In the genomic region with DNA sequence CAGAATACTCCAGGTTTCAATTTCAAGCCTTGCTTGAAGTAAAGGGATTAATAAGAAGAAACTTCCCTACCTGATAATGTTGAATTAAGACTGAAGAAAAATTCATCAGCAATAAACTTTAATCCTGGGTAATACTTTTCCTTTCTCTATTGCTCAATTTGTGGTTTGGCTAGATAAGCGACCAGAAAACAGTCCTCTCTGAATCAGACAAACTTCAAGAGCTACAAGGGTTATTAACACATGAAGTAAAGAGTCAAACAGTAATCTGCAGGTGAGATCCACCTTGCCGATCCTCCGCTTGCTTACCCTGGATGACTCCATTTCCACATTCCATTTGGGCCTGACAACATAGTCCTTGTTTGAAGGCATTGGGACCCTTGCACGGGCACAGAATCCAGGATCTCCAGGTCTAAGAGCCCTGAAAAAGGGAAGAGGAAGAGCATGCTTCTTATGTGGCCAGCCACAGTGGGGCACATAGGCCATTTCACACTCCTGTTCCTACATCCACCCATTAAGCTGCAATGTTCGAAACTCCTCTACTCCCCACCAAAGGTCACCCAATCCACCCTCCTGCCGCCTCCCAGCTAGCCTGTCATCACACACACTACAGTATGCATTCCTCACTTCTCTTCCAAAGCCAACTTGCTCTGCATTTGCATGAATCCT, we compare ENCODE assay signal across 14 cellular contexts. TPM values are rescaled to one million over a fixed set of nuclear protein-coding genes. Genes with fewer than 3 reads are reported as not detected.
DNase-seq lines count a peak whose midpoint lies in the region; ATAC-seq and TF ChIP-seq lines count a peak whose summit lies in the region.
"Had no signal": no experiment of that assay in that cellular context is flagged by ENCODE, and none has a peak within 500 bp of the region (broad histone marks: within the 10 kb centered on the region; RNA-seq: fewer than 3 reads in every experiment).

No MANE protein-coding gene starts in this region.

- peaks cover 2% of the 10 kb centered on the region; the same call in 1 of the 2 replicates for H3K27me3 Mint-ChIP-seq in HFFc6 (ENCODE audit: insufficient read depth)
- H3K27me3 Mint-ChIP-seq in WTC11 (ENCODE audit: low read depth), result no peaks in the 10 kb centered on the region

- POLR2A ChIA-PET in A673 (lab: Charles Lee; ENCODE audit: low non-redundant PET) (no interaction called here), WTC11 (lab: Charles Lee) (no interaction called here), HEK293T (lab: Yijun Ruan, JAX) (no interaction called here)

- no peaks in the 10 kb centered on the region for H3K9me3 ChIP-seq in A673 (ENCODE audit: low read depth, low read length, poor library complexity, severe bottlenecking)
- H3K9me3 ChIP-seq: BLaER1 had no signal

- peaks cover 15% of the 10 kb centered on the region for H3K4me1 Mint-ChIP-seq in HFFc6 (ENCODE audit: low read depth)
- peaks cover 13% of the 10 kb centered on the region for H3K4me1 Mint-ChIP-seq in WTC11

- no peak for TF ChIP-seq CTCF in A673 (conservative IDR thresholded peaks at IDR 0.05; ENCODE audit: low read depth, low read length)
- TF ChIP-seq CTCF in HFFc6 (IDR thresholded peaks at IDR 0.05), result no peak
- no peak for TF ChIP-seq CTCF in WTC11 (IDR thresholded peaks at IDR 0.05)
- TF ChIP-seq CTCF in fibroblast of the aortic adventitia (IDR thresholded peaks at IDR 0.05; ENCODE audit: insufficient read depth, low read length), result no peak

- H3K36me3 Mint-ChIP-seq in HFFc6 (ENCODE audit: low read depth) (peaks cover 32% of the 10 kb centered on the region; the same call in 1 of the 2 replicates), WTC11 (peaks cover 79% of the 10 kb centered on the region)

- peak overlapping the region; percentile 46 for H3K27ac ChIP-seq in A673 (ENCODE audit: low read depth, low read length, poor library complexity, severe bottlenecking)
- H3K27ac ChIP-seq: BLaER1, KMS-11 had no signal

- CTCF ChIA-PET in A673 (lab: Charles Lee), result no interaction called here
- CTCF ChIA-PET in WTC11 (lab: Charles Lee), result no interaction called here
- CTCF ChIA-PET in HEK293T (lab: Yijun Ruan, JAX), result no interaction called here

- no peaks in the 10 kb centered on the region for H3K27me3 ChIP-seq in A673 (replicated peaks; ENCODE audit: insufficient read depth, low read depth, low read length, poor library complexity)
- H3K27me3 ChIP-seq: BLaER1 had no signal

- H3K4me3 Mint-ChIP-seq in HFFc6 (no peak overlapping the region), WTC11 (no peak overlapping the region)

- no peaks in the 10 kb centered on the region for H3K9me3 Mint-ChIP-seq in HFFc6
- H3K9me3 Mint-ChIP-seq in WTC11, result no peaks in the 10 kb centered on the region

- H3K36me3 ChIP-seq in A673 (ENCODE audit: insufficient read depth, low read length, poor library complexity, severe bottlenecking), result peaks cover 76% of the 10 kb centered on the region

- DNase-seq in A673 (ENCODE audit: low spot score) (no peak), HFFc6 (no peak), WTC11 (ENCODE audit: low spot score) (no peak), fibroblast of the aortic adventitia (ENCODE audit: low read depth) (peak; percentile 50), kidney glomerular epithelial cell (lab: John Stamatoyannopoulos, UW) (no peak), iPS-NIHi7 (ENCODE audit: extremely low spot score) (no peak), HEK293T (ENCODE audit: extremely low spot score) (no peak)
- DNase-seq: anterior cingulate cortex, erythroblast, GOT3, nucleus accumbens had no signal

- H3K27ac Mint-ChIP-seq in HFFc6 (peak overlapping the region; percentile 0; the same call in 1 of the 2 replicates), WTC11 (0 out of 2 replicates have a peak overlapping the region, but pooled peaks have one; percentile 13)

- no TSS peak for BruUV-seq in A673 (replicated peaks; lab: Mats Ljungman, UMichigan)

- ATAC-seq in WTC11 (no peak), GM19463 (IDR thresholded peaks at IDR 0.05; ENCODE audit: unreplicated experiment) (no peak)

- peaks cover 13% of the 10 kb centered on the region for H3K4me1 ChIP-seq in A673 (ENCODE audit: insufficient read depth, low read length, poor library complexity, severe bottlenecking)

- intact Hi-C loops in A673 (cut with micrococcal nuclease; ENCODE audit: unreplicated experiment), result no loop called here

- no peak overlapping the region for H3K4me3 ChIP-seq in A673 (ENCODE audit: low read depth, low read length, poor library complexity, severe bottlenecking)
- H3K4me3 ChIP-seq in fibroblast of the aortic adventitia (ENCODE audit: low read depth, low read length), result no peak overlapping the region
- H3K4me3 ChIP-seq: BLaER1 had no signal

TF ChIP-seq in WTC11, 78 proteins besides CTCF, POLR2A, EP300 and RAD21 (continues in another document):
- TF ChIP-seq, protein P1, sequence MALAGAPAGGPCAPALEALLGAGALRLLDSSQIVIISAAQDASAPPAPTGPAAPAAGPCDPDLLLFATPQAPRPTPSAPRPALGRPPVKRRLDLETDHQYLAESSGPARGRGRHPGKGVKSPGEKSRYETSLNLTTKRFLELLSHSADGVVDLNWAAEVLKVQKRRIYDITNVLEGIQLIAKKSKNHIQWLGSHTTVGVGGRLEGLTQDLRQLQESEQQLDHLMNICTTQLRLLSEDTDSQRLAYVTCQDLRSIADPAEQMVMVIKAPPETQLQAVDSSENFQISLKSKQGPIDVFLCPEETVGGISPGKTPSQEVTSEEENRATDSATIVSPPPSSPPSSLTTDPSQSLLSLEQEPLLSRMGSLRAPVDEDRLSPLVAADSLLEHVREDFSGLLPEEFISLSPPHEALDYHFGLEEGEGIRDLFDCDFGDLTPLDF (CRISPR knock-in tag; IDR thresholded peaks at IDR 0.05), result no peak
- TF ChIP-seq ETV6 (CRISPR knock-in tag; IDR thresholded peaks at IDR 0.05), result no peak
- TF ChIP-seq ELF4 (CRISPR knock-in tag; IDR thresholded peaks at IDR 0.05; ENCODE audit: low read depth), result no peak
- TF ChIP-seq HMGA2 (CRISPR knock-in tag; IDR thresholded peaks at IDR 0.05), result no peak
- no peak for TF ChIP-seq CREB1 (CRISPR knock-in tag; IDR thresholded peaks at IDR 0.05)
- TF ChIP-seq NR3C1 (CRISPR knock-in tag; conservative IDR thresholded peaks at IDR 0.05; ENCODE audit: low read depth), result no peak
- TF ChIP-seq SP1 (CRISPR knock-in tag; conservative IDR thresholded peaks at IDR 0.05), result no peak
- TF ChIP-seq, protein P2, sequence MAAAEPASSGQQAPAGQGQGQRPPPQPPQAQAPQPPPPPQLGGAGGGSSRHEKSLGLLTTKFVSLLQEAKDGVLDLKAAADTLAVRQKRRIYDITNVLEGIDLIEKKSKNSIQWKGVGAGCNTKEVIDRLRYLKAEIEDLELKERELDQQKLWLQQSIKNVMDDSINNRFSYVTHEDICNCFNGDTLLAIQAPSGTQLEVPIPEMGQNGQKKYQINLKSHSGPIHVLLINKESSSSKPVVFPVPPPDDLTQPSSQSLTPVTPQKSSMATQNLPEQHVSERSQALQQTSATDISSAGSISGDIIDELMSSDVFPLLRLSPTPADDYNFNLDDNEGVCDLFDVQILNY (CRISPR knock-in tag; IDR thresholded peaks at IDR 0.05), result no peak

TF ChIP-seq in HEK293T, 16 proteins besides CTCF, POLR2A, EP300 and RAD21:
- no peak for TF ChIP-seq NFRKB (IDR thresholded peaks at IDR 0.05)
- TF ChIP-seq L3MBTL2 (conservative IDR thresholded peaks at IDR 0.05), result no peak

RNA-seq across cellular contexts. Expression of a gene that starts 39.9 kb away (rescaled TPM):
- total RNA-seq in A673 (2021) (66.0 and 67.2 TPM in 2 replicates), WTC11 (2021) (69.2 to 70.5 TPM (median 69.3 TPM) in 3 replicates), fibroblast of the aortic adventitia (ENCODE audit: low replicate concordance) (37.7 and 176 TPM in 2 replicates)
- total RNA-seq in HFFc6 (2021; fragmentation: NEBNext Ultra II Directional; extraction: Animal tissue kit (Norgen Biotek cat#: 25700)), result 10 to 100 TPM; 34.7 to 44.6 (median 38.3) TPM

RNA-seq across cellular contexts. Expression of a gene that starts 49.1 kb away (rescaled TPM):
- total RNA-seq in A673 (2021), result 0.24 TPM in 1 of 2 replicates, not detected in the other
- 1 to 10 TPM in 2 of 6 experiments, under 1 TPM in 4; 0.74 to 1.3 (median 0.98) TPM for total RNA-seq in HFFc6 (2021; fragmentation: NEBNext Ultra II Directional; extraction: Animal tissue kit (Norgen Biotek cat#: 25700))
- 0.02 TPM in 1 of 3 replicates, not detected in the others for total RNA-seq in WTC11 (2021)
- total RNA-seq in fibroblast of the aortic adventitia (ENCODE audit: low replicate concordance), result 0.18 TPM in 1 of 2 replicates, not detected in the other
